10 cellular contexts compared by ENCODE assay signal in the genomic region with DNA sequence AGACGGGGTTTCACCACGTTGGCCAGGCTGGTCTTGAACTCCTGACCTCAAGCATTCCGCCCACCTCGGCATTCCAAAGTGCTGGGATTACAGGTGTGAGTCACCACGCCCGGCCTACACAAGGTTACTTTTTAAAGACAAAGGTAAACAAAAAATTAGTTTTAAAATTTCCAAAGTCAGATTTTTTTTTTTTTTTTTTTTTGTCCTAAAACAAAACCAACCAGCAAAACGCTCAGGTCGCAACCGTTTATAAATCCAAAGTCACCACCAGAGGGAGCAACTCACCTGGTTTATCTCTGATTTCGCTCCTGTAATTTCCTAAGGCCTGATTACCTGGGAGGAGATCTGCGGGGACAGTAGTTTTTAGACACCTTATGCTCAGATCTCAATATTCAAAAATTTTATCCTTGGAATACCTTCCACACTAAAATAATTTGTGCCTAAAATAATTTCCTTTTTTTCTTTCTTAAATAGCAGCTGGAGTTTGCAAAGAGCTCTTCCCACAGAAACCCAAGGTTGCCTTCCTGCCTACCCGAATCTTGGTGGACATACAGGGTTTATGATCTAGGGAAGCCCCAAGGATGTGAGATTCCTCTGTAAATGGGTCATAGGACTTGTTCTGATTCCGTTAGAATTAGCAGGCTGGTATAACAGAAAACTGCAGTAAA. TPM values are rescaled to one million over a fixed set of nuclear protein-coding genes. Genes with fewer than 3 reads are reported as not detected.
DNase-seq lines count a peak whose midpoint lies in the region; ATAC-seq, FAIRE-seq and TF ChIP-seq lines count a peak whose summit lies in the region.
"Had no signal": no experiment of that assay in that cellular context is flagged by ENCODE, and none has a peak within 500 bp of the region (broad histone marks: within the 10 kb centered on the region; RNA-seq: fewer than 3 reads in every experiment).

No MANE protein-coding gene starts in this region.

- WGBS in GM23248 (ENCODE audit: low coverage in 1 of 2, low lambda C conversion rate in 2 of 2, missing lambda C conversion rate in 2 of 2), 2 experiments, result 15 to 17% methylated on average over 13 of the region's 13 CpGs

- ATAC-seq in CD8-positive, alpha-beta T cell, result no peak
- no peak for ATAC-seq in gastrocnemius medialis
- no peak for ATAC-seq in GM19023 (IDR thresholded peaks at IDR 0.05; ENCODE audit: unreplicated experiment)

- no peak overlapping the region for H3K27ac Mint-ChIP-seq in CD8-positive, alpha-beta T cell
- H3K27ac Mint-ChIP-seq in T-helper 2 cell treated with Interferon-gamma antibody and Interleukin-4, amounts not matched to agents 5 μg/mL and 100 μg/mL, for 36 hours, result no peak overlapping the region

- no peaks in the 10 kb centered on the region for H3K79me2 ChIP-seq in GM23248 (ENCODE audit: insufficient read depth)

- FAIRE-seq in frontal cortex (lab: Jason Lieb, UNC), result peak; percentile 63

- no peak overlapping the region for H3K4me2 ChIP-seq in GM23248 (ENCODE audit: unreplicated experiment)

- H3K4me1 Mint-ChIP-seq in CD8-positive, alpha-beta T cell (ENCODE audit: low read depth), result peaks cover 13% of the 10 kb centered on the region
- H3K4me1 Mint-ChIP-seq in T-helper 2 cell treated with Interferon-gamma antibody and Interleukin-4, amounts not matched to agents 5 μg/mL and 100 μg/mL, for 36 hours (ENCODE audit: low read depth), result no peaks in the 10 kb centered on the region

- intact Hi-C loops in CD8-positive, alpha-beta T cell (cut with DNase I, micrococcal nuclease), result loop anchor here (1.0 to 10.0 kb wide), 5 partner anchors 12 to 378 kb away; no protein-coding TSS in a partner anchor
- intact Hi-C loops in gastrocnemius medialis (cut with DNase I; ENCODE audit: low total_unique reads), result no loop called here

- H3K4me1 ChIP-seq in CD8-positive, alpha-beta T cell (ENCODE audit: insufficient read depth, low read length), result peaks cover 4% of the 10 kb centered on the region
- no peaks in the 10 kb centered on the region for H3K4me1 ChIP-seq in GM23248 (ENCODE audit: insufficient read depth)
- H3K4me1 ChIP-seq in gastrocnemius medialis, result no peaks in the 10 kb centered on the region
- H3K4me1 ChIP-seq: SJCRH30 had no signal

- no peak for TF ChIP-seq POLR2A in gastrocnemius medialis (IDR thresholded peaks at IDR 0.05)

- no peaks in the 10 kb centered on the region for H3K36me3 ChIP-seq in CD8-positive, alpha-beta T cell (ENCODE audit: insufficient read depth, low read length)
- H3K36me3 ChIP-seq in GM23248 (ENCODE audit: low read depth) (no peaks in the 10 kb centered on the region), gastrocnemius medialis (no peaks in the 10 kb centered on the region)
- H3K36me3 ChIP-seq: SJCRH30 had no signal

- H3K9me3 ChIP-seq in CD8-positive, alpha-beta T cell (ENCODE audit: low read length), result no peaks in the 10 kb centered on the region
- H3K9me3 ChIP-seq in GM23248 (ENCODE audit: low read depth) (no peaks in the 10 kb centered on the region), gastrocnemius medialis (no peaks in the 10 kb centered on the region)
- H3K9me3 ChIP-seq: SJCRH30 had no signal

- no peak overlapping the region for H3K4me3 Mint-ChIP-seq in CD8-positive, alpha-beta T cell
- no peak overlapping the region for H3K4me3 Mint-ChIP-seq in T-helper 2 cell treated with Interferon-gamma antibody and Interleukin-4, amounts not matched to agents 5 μg/mL and 100 μg/mL, for 36 hours

- TF ChIP-seq CTCF in CD8-positive, alpha-beta T cell (IDR thresholded peaks at IDR 0.05), result peak; percentile 79
- peak; percentile 19 to 53 (median 43) for TF ChIP-seq CTCF in gastrocnemius medialis (IDR thresholded peaks at IDR 0.05 in 4 of 5, conservative IDR thresholded peaks at IDR 0.05 in 1 of 5)

- H3K27me3 Mint-ChIP-seq in CD8-positive, alpha-beta T cell (ENCODE audit: low read depth), result no peaks in the 10 kb centered on the region
- H3K27me3 Mint-ChIP-seq in T-helper 2 cell treated with Interferon-gamma antibody and Interleukin-4, amounts not matched to agents 5 μg/mL and 100 μg/mL, for 36 hours (ENCODE audit: low read depth), result peaks cover 39% of the 10 kb centered on the region

- H3K9me3 Mint-ChIP-seq in CD8-positive, alpha-beta T cell, result no peaks in the 10 kb centered on the region
- H3K9me3 Mint-ChIP-seq in T-helper 2 cell treated with Interferon-gamma antibody and Interleukin-4, amounts not matched to agents 5 μg/mL and 100 μg/mL, for 36 hours, result no peaks in the 10 kb centered on the region

- no peaks in the 10 kb centered on the region for H3K27me3 ChIP-seq in CD8-positive, alpha-beta T cell (ENCODE audit: insufficient read depth, low read length)
- H3K27me3 ChIP-seq in GM23248 (replicated peaks; ENCODE audit: insufficient read depth) (peaks cover 30% of the 10 kb centered on the region; the same call in 1 of the 2 replicates), gastrocnemius medialis (peaks cover 6 to 11% (median 8%) of the 10 kb centered on the region in 3 donors)
- H3K27me3 ChIP-seq: SJCRH30 had no signal

- no peak overlapping the region for H3K4me3 ChIP-seq in CD8-positive, alpha-beta T cell (ENCODE audit: low read depth, low read length)
- H3K4me3 ChIP-seq in GM23248 (no peak overlapping the region), gastrocnemius medialis (no peak overlapping the region)
- H3K4me3 ChIP-seq: SJCRH30 had no signal

- in situ Hi-C loops in GM23248 (cut with MboI) (no loop called here), gastrocnemius medialis (cut with MboI; ENCODE audit: low sequenced_read_pairs in 4 of 4) (no loop called here)

- no peak overlapping the region for H3K27ac ChIP-seq in CD8-positive, alpha-beta T cell (ENCODE audit: low read depth, low read length)
- H3K27ac ChIP-seq in GM23248, result no peak overlapping the region
- no peak overlapping the region for H3K27ac ChIP-seq in gastrocnemius medialis
- H3K27ac ChIP-seq: SJCRH30 had no signal

- DNase-seq in CD8-positive, alpha-beta T cell, result peak in 5 of 7 experiments; percentile 19 to 50 (median 32)
- DNase-seq in GM23248 (peak; percentile 58), NCI-H345 treated with DMSO at 0.1 percent for 48 hours (lab: John Stamatoyannopoulos, UW; ENCODE audit: unreplicated experiment) (peak; percentile 42), frontal cortex (ENCODE audit: low spot score in 2 of 2) (peak in 1 of 2 donors; percentile 21), gastrocnemius medialis (no peak)
- DNase-seq in activated CD4-positive, alpha-beta T cell treated with anti-CD3 and anti-CD28 coated beads, Interleukin-2, amount 50 U/mL, for 48 hours, result peak; percentile 37 to 47
- no peak for DNase-seq in T-helper 2 cell treated with Interferon-gamma antibody and Interleukin-4, amounts not matched to agents 5 μg/mL and 100 μg/mL, for 36 hours (ENCODE audit: low spot score)

- CTCF ChIA-PET in CD8-positive, alpha-beta T cell (lab: Charles Lee), result interaction anchor here (0.6 to 5.6 kb wide), 32 partner anchors 9 to 598 kb away, joined by 3 to 76 read pairs (median 4); a partner anchor contains a TSS

- POLR2A ChIA-PET in CD8-positive, alpha-beta T cell (lab: Charles Lee), result interaction anchor here (0.6 kb wide), 1 partner anchor 39 kb away, joined by 3 read pairs; no protein-coding TSS in a partner anchor

- H3K36me3 Mint-ChIP-seq in CD8-positive, alpha-beta T cell, result no peaks in the 10 kb centered on the region
- H3K36me3 Mint-ChIP-seq in T-helper 2 cell treated with Interferon-gamma antibody and Interleukin-4, amounts not matched to agents 5 μg/mL and 100 μg/mL, for 36 hours (ENCODE audit: low read depth), result no peaks in the 10 kb centered on the region

- H3K9ac ChIP-seq in GM23248, result no peak overlapping the region

- no peaks in the 10 kb centered on the region for H4K20me1 ChIP-seq in GM23248 (ENCODE audit: insufficient read depth)

- H2AFZ ChIP-seq in GM23248, result no peak overlapping the region

- no peaks in the 10 kb centered on the region for H3K9me2 ChIP-seq in GM23248 (ENCODE audit: insufficient read depth)

- no peaks in the 10 kb centered on the region for H3F3A ChIP-seq in GM23248 (ENCODE audit: insufficient read depth)

RNA-seq across cellular contexts. Expression of a gene that starts 19.8 kb away (rescaled TPM):
- total RNA-seq in CD8-positive, alpha-beta T cell, result under 1 TPM in 1 of 2 experiments, not detected in 1; 0.42 TPM
- not detected in 2 replicates for total RNA-seq in GM23248 (2014; rRNA removed; shearing (Covaris generic))
- polyA plus RNA-seq in GM23248 (2016; fragmentation: Nextera tagmentation; extraction: Ambion mirVana), result not detected in 2 replicates
- total RNA-seq in frontal cortex, result not detected
- total RNA-seq in gastrocnemius medialis, result 1 to 10 TPM in 1 of 4 donors, under 1 TPM in 1, not detected in 2; 0.95 to 2.6 TPM
- total RNA-seq: SJCRH30 had no signal

RNA-seq across cellular contexts. Expression of a gene that starts 29.1 kb away (rescaled TPM):
- total RNA-seq in CD8-positive, alpha-beta T cell, result not detected
- not detected in 2 replicates for total RNA-seq in GM23248 (2014; rRNA removed; shearing (Covaris generic))
- polyA plus RNA-seq in GM23248 (2016; fragmentation: Nextera tagmentation; extraction: Ambion mirVana), result not detected in 2 replicates
- total RNA-seq in frontal cortex, result not detected
- total RNA-seq in gastrocnemius medialis, result not detected
- total RNA-seq: SJCRH30, skeletal muscle tissue had no signal

Comparison
In these comparisons a context has a peak if more than half of its experiments do, and no peak if none do; other contexts are left out.
1. DNase-seq: peak in CD8-positive, alpha-beta T cell (5 of 7), GM23248 (single experiment), NCI-H345 treated with DMSO at 0.1 percent for 48 hours (single experiment) and activated CD4-positive, alpha-beta T cell treated with anti-CD3 and anti-CD28 coated beads, Interleukin-2, amount 50 U/mL, for 48 hours (2 of 2); none in gastrocnemius medialis (0 of 2) and T-helper 2 cell treated with Interferon-gamma antibody and Interleukin-4, amounts not matched to agents 5 μg/mL and 100 μg/mL, for 36 hours (single experiment).